Comparison of ENCODE assay signal across 16 cellular contexts in genomic region chr1:64890699-64891439, GRCh38.
DNase-seq lines count a peak whose midpoint lies in the region; ATAC-seq and TF ChIP-seq lines count a peak whose summit lies in the region.
"Had no signal": no experiment of that assay in that cellular context is flagged by ENCODE, and none has a peak within 500 bp of the region (broad histone marks: within the 10 kb centered on the region; RNA-seq: fewer than 3 reads in every experiment).

No MANE protein-coding gene starts in this region.

- TF ChIP-seq CTCF in neutrophil (IDR thresholded peaks at IDR 0.05) = no peak
- TF ChIP-seq CTCF in Peyer's patch (IDR thresholded peaks at IDR 0.05) = no peak
- no peak for TF ChIP-seq CTCF in GM10266 (IDR thresholded peaks at IDR 0.05; ENCODE audit: control insufficient read depth, insufficient read depth, low read depth, missing control alignments)

- POLR2A ChIA-PET in CD4-positive, alpha-beta memory T cell (lab: Charles Lee; ENCODE audit: partially characterized antibody) = interaction anchor here (1.2 to 2.0 kb wide), 2 partner anchors 12 to 14 kb away, joined by 3 to 4 read pairs; no protein-coding TSS in a partner anchor
- POLR2A ChIA-PET in T-cell (lab: Charles Lee) = interaction anchor here in 1 of 2 donors (0.7 kb wide), 1 partner anchor 26 kb away, joined by 3 read pairs; no protein-coding TSS in a partner anchor

- H3K4me3 Mint-ChIP-seq in CD4-positive, alpha-beta memory T cell = peak overlapping the region in 7 of 8 donors; percentile 38 to 78 (median 51)
- peak overlapping the region in 2 of 3 donors; percentile 14 to 54 for H3K4me3 Mint-ChIP-seq in T-cell
- H3K4me3 Mint-ChIP-seq: mesothelial cell of epicardium; T-helper 2 cell treated with Interferon-gamma antibody and Interleukin-4, amounts not matched to agents 5 μg/mL and 100 μg/mL, for 36 hours had no signal

- H3K9me3 Mint-ChIP-seq in CD4-positive, alpha-beta memory T cell = peaks cover 0 to 2% (median 0%) of the 10 kb centered on the region in 8 donors
- H3K9me3 Mint-ChIP-seq in T-cell = no peaks in the 10 kb centered on the region
- H3K9me3 Mint-ChIP-seq: activated T-helper 2 cell treated with anti-CD3 and anti-CD28 coated beads, Interferon-gamma antibody, Interleukin-2, Interleukin-4, amounts not matched to agents 10 μg/mL and 5 μg/mL and 100 μg/mL, durations not matched to agents 14 hours and 24 hours and 36 hours; mesothelial cell of epicardium; T-helper 2 cell treated with Interferon-gamma antibody and Interleukin-4, amounts not matched to agents 5 μg/mL and 100 μg/mL, for 36 hours had no signal

- H3K4me1 ChIP-seq in CD4-positive, alpha-beta memory T cell (ENCODE audit: insufficient read depth, low read length) = peaks cover 98% of the 10 kb centered on the region
- H3K4me1 ChIP-seq in neutrophil (ENCODE audit: control insufficient read depth in 1 of 2, insufficient read depth in 1 of 2, low read depth in 1 of 2, low read length in 1 of 2) (peaks cover 11% of the 10 kb centered on the region in 2 experiments), Peyer's patch (peaks cover 0 to 52% (median 5%) of the 10 kb centered on the region in 4 donors)

- H3K27me3 Mint-ChIP-seq in CD4-positive, alpha-beta memory T cell = no peaks in the 10 kb centered on the region
- no peaks in the 10 kb centered on the region for H3K27me3 Mint-ChIP-seq in T-cell

- no peaks in the 10 kb centered on the region for H3K27me3 ChIP-seq in CD4-positive, alpha-beta memory T cell (ENCODE audit: insufficient read depth, low read length)
- H3K27me3 ChIP-seq in neutrophil (no peaks in the 10 kb centered on the region), Peyer's patch (no peaks in the 10 kb centered on the region)
- H3K27me3 ChIP-seq: MG63, ovary had no signal

- intact Hi-C loops in CD4-positive, alpha-beta memory T cell (cut with micrococcal nuclease) = loop anchor here (1.0 kb wide), 2 partner anchors 8 to 14 kb away; no protein-coding TSS in a partner anchor

- no peak for DNase-seq in CD4-positive, alpha-beta memory T cell
- no peak for DNase-seq in T-cell
- peak; percentile 25 for DNase-seq in epidermal melanocyte (ENCODE audit: insufficient read length, low spot score)
- no peak for DNase-seq in Peyer's patch
- DNase-seq in central memory CD4-positive, alpha-beta T cell = no peak
- DNase-seq in GM10266 (ENCODE audit: extremely low spot score) = no peak
- no peak for DNase-seq in DMS79 (lab: John Stamatoyannopoulos, UW)
- DNase-seq: activated CD4-positive, alpha-beta T cell treated with anti-CD3 and anti-CD28 coated beads for 48 hours; MG63; NCI-H2081 treated with DMSO at 0.1 percent for 48 hours; ovary had no signal

- H3K36me3 ChIP-seq in CD4-positive, alpha-beta memory T cell (ENCODE audit: insufficient read depth, low read length) = no peaks in the 10 kb centered on the region
- peaks cover 3% of the 10 kb centered on the region for H3K36me3 ChIP-seq in neutrophil
- H3K36me3 ChIP-seq in Peyer's patch = no peaks in the 10 kb centered on the region
- H3K36me3 ChIP-seq: MG63, ovary, thoracic aorta had no signal

- CTCF ChIA-PET in CD4-positive, alpha-beta memory T cell (lab: Charles Lee; ENCODE audit: partially characterized antibody) = no interaction called here
- CTCF ChIA-PET in T-cell (lab: Charles Lee) = interaction anchor here (0.6 to 1.1 kb wide), 3 partner anchors 13 to 71 kb away, joined by 3 to 6 read pairs (median 3); no protein-coding TSS in a partner anchor

- H3K4me1 Mint-ChIP-seq in CD4-positive, alpha-beta memory T cell = peaks cover 81 to 99% (median 90%) of the 10 kb centered on the region in 4 donors
- H3K4me1 Mint-ChIP-seq in T-cell = peaks cover 98 to 99% (median 98%) of the 10 kb centered on the region in 3 donors

- H3K27ac ChIP-seq in CD4-positive, alpha-beta memory T cell (ENCODE audit: low read depth, low read length) = no peak overlapping the region
- H3K27ac ChIP-seq in neutrophil = peak overlapping the region; percentile 14
- no peak overlapping the region for H3K27ac ChIP-seq in Peyer's patch
- H3K27ac ChIP-seq: ovary, thoracic aorta had no signal

- no peak for TF ChIP-seq POLR2A in Peyer's patch (IDR thresholded peaks at IDR 0.05)

- H3K9me3 ChIP-seq in CD4-positive, alpha-beta memory T cell (ENCODE audit: control insufficient read depth in 1 of 2, low read length in 2 of 2) = no peaks in the 10 kb centered on the region
- H3K9me3 ChIP-seq in neutrophil = no peaks in the 10 kb centered on the region
- H3K9me3 ChIP-seq in Peyer's patch = no peaks in the 10 kb centered on the region
- H3K9me3 ChIP-seq: MG63, ovary, thoracic aorta had no signal

- no peak overlapping the region for H3K4me3 ChIP-seq in CD4-positive, alpha-beta memory T cell (ENCODE audit: low read length in 2 of 2)
- H3K4me3 ChIP-seq in neutrophil (ENCODE audit: low read depth in 1 of 2, low read length in 1 of 2) = no peak overlapping the region
- H3K4me3 ChIP-seq in Peyer's patch = no peak overlapping the region
- H3K4me3 ChIP-seq: MG63, ovary, thoracic aorta had no signal

- ATAC-seq in T-cell (replicated peaks in 1 of 4) = peak in 1 of 4 experiments; percentile 13

- peaks cover 0 to 1% of the 10 kb centered on the region in 2 donors for H3K36me3 Mint-ChIP-seq in CD4-positive, alpha-beta memory T cell
- peaks cover under 1% of the 10 kb centered on the region for H3K36me3 Mint-ChIP-seq in T-cell
- H3K36me3 Mint-ChIP-seq: mesothelial cell of epicardium had no signal

- peak overlapping the region; percentile 59 to 83 (median 74) for H3K27ac Mint-ChIP-seq in CD4-positive, alpha-beta memory T cell
- H3K27ac Mint-ChIP-seq in T-cell = peak overlapping the region; percentile 38 to 70
- H3K27ac Mint-ChIP-seq: activated T-helper 2 cell treated with anti-CD3 and anti-CD28 coated beads, Interferon-gamma antibody, Interleukin-2, Interleukin-4, amounts not matched to agents 10 μg/mL and 5 μg/mL and 100 μg/mL, durations not matched to agents 14 hours and 24 hours and 36 hours; mesothelial cell of epicardium; T-helper 2 cell treated with Interferon-gamma antibody and Interleukin-4, amounts not matched to agents 5 μg/mL and 100 μg/mL, for 36 hours had no signal
